In the genomic region with DNA sequence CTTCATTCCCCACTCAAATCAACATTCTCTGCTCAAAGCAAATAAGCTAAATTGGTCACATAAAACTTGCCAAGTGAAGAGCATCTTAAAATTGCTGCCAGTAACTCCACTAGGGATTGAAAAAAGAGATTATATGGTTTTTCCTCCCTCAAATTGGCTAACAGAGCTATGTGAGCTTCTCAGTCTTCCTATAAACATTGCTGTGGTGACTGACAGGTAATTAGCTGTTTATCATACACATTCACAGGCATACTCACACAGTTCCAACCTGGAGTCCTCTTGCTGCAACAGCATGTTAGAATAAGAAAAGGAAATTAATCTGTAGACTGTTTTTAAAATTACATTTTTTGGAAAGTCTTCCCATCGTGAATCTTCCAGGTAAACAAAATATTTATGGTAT, we compare ENCODE assay signal across 4 cellular contexts.
"Had no signal": no experiment of that assay in that cellular context is flagged by ENCODE, and none has a peak within 500 bp of the region (broad histone marks: within the 10 kb centered on the region; RNA-seq: fewer than 3 reads in every experiment).

No MANE protein-coding gene starts in this region.

- H3K4me3 ChIP-seq: K562 had no signal

- DNase-seq: IMR-90, KBM-7 had no signal

- H3K27ac ChIP-seq: HL-60 had no signal
